2 cellular contexts compared by ENCODE assay signal in genomic region chrX:38859602-38860001, GRCh38.
TF ChIP-seq lines count a peak whose summit lies in the region.

No MANE protein-coding gene starts in this region.

TF ChIP-seq in WTC11, 78 proteins besides CTCF, POLR2A, EP300 and RAD21 (continued from another document):
- TF ChIP-seq SP1 (CRISPR knock-in tag; conservative IDR thresholded peaks at IDR 0.05) (no peak), NR1H2 (CRISPR knock-in tag; IDR thresholded peaks at IDR 0.05) (no peak), NFYB (CRISPR knock-in tag; conservative IDR thresholded peaks at IDR 0.05; ENCODE audit: low read depth) (no peak), TCF7 (CRISPR knock-in tag; IDR thresholded peaks at IDR 0.05; ENCODE audit: low read depth) (no peak), CBFB (CRISPR knock-in tag; IDR thresholded peaks at IDR 0.05; ENCODE audit: low read depth) (no peak), EMX1 (CRISPR knock-in tag; IDR thresholded peaks at IDR 0.05) (no peak)

TF ChIP-seq in HepG2, 621 proteins besides CTCF, POLR2A, EP300 and RAD21 (continued from another document):
- TF ChIP-seq ZHX2 (IDR thresholded peaks at IDR 0.05; ENCODE audit: low read depth) (no peak), ZHX2 (CRISPR knock-in tag; IDR thresholded peaks at IDR 0.05; ENCODE audit: borderline replicate concordance) (no peak), ZNF512 (CRISPR knock-in tag; IDR thresholded peaks at IDR 0.05) (no peak)
